ENCODE assay signal across 8 cellular contexts in the genomic region with DNA sequence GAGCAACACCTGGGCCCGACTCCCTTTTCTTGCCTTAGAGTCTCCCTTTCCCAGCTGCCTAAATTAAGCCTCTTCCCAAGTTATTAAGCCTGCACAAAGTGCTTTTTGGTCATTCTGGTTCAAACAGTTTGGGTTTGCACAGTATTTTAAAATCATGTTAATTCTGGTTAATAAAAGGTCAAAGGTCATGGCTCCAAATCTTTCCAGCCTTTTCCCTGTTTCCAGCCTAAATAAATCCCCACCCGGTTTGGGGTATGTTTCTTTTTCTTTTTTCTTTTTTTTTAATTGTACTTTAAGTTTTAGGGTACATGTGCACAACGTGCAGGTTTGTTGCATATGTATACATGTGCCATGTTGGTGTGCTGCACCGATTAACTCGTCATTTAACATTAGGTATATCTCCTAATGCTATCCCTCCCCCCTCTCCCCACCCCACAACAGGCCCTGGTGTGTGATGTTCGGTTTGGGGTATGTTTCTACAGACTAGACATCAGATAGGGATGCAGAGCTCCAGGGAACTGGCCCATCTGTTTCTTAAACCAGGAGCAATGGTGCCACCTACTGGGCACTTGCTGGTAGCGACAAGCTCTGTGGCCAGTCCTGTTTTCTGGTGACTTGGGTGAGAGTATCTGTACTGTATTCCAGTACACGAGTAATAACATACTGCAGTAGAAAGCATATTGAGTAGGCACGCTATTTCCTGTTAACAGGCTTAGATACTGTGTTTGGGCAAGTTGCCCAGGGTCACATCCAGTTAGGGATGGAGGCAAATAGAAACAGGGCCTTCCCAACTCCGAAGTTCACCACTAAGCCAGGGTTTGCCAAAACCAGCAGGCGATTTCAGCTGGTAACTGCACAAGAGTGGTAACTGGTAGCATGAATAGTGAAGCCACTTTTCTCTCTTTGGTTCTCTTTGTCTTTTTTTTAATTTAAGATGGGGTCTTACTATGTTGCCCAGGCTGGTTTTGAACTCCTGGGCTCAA.
DNase-seq lines count a peak whose midpoint lies in the region; TF ChIP-seq lines count a peak whose summit lies in the region.

No MANE protein-coding gene starts in this region.

- 46% methylated on average over 11 of the region's 11 CpGs for WGBS in testis, 2 donors

- H3K4me3 ChIP-seq in SJCRH30 (no peak overlapping the region), testis (no peak overlapping the region)

- H3K27me3 ChIP-seq in SJCRH30: no peaks in the 10 kb centered on the region
- H3K27me3 ChIP-seq in testis: no peaks in the 10 kb centered on the region

- no peak for TF ChIP-seq POLR2A in testis (IDR thresholded peaks at IDR 0.05)

- H3K4me1 ChIP-seq in SJCRH30: no peaks in the 10 kb centered on the region
- H3K4me1 ChIP-seq in testis: peaks cover 48% of the 10 kb centered on the region

- H3K36me3 ChIP-seq in SJCRH30 (peaks cover 3% of the 10 kb centered on the region), testis (ENCODE audit: low read depth, missing control alignments) (no peaks in the 10 kb centered on the region)

- 0 out of 2 replicates have a peak, but pooled peaks cover 4% of the 10 kb centered on the region for H3K9me3 ChIP-seq in SJCRH30 (replicated peaks)
- H3K9me3 ChIP-seq in testis: no peaks in the 10 kb centered on the region

- TF ChIP-seq CTCF in testis (IDR thresholded peaks at IDR 0.05): peak; percentile 75 to 82 (median 81)

- H3K27ac ChIP-seq in SJCRH30 (no peak overlapping the region), testis (no peak overlapping the region)

- intact Hi-C loops in testis (cut with DNase I; ENCODE audit: low total_unique reads): loop anchor here (5.0 to 10.0 kb wide), 2 partner anchors 81 to 159 kb away; partner anchors contain the start of genes ACTR1A, FBXL15 and SUFU

- DNase-seq in Ammon's horn (ENCODE audit: low spot score) (peak; percentile 96), GM19240 (ENCODE audit: insufficient read length, low spot score) (peak; percentile 88), LoVo (ENCODE audit: low spot score) (peak; percentile 78), SJCRH30 (peak; percentile 94 to 99), foreskin melanocyte (peak; percentile 83), occipital lobe (lab: John Stamatoyannopoulos, UW) (peak; percentile 81), testis (peak; percentile 95)
- DNase-seq in activated effector memory CD4-positive, alpha-beta T cell treated with Interleukin-2 at 50 U/mL for 16 hours: peak; percentile 66
